In genomic region chr12:113185180-113186032, GRCh38 we compare ENCODE assay signal across 1 cellular context.
TF ChIP-seq lines count a peak whose summit lies in the region.

Gene DDX54 (minus strand): TSS chr12:113185478. CDS start chr12:113185451, 27 bp downstream.
Gene RITA1 (plus strand): TSS chr12:113185721. CDS start chr12:113186747, 1,026 bp downstream.

TF ChIP-seq in HepG2, 621 proteins besides CTCF, POLR2A, EP300 and RAD21 (continued from another document and continues in another):
- TF ChIP-seq ZNF800 (CRISPR knock-in tag; IDR thresholded peaks at IDR 0.05) (no peak; the same call in 1 of the 2 replicates), FOXO4 (CRISPR knock-in tag; conservative IDR thresholded peaks at IDR 0.05) (no peak), CENPX (CRISPR knock-in tag; IDR thresholded peaks at IDR 0.05) (no peak), SNAPC4 (CRISPR knock-in tag; IDR thresholded peaks at IDR 0.05) (peak; percentile 89; the same call in 1 of the 2 replicates), HNF4A (CRISPR knock-in tag; IDR thresholded peaks at IDR 0.05) (peak; percentile 51), ZKSCAN1 (IDR thresholded peaks at IDR 0.05; ENCODE audit: low read length) (no peak), CAMTA2 (CRISPR knock-in tag; IDR thresholded peaks at IDR 0.05; ENCODE audit: borderline replicate concordance) (peak; percentile 34; the same call in 1 of the 2 replicates), YEATS4 (CRISPR knock-in tag; IDR thresholded peaks at IDR 0.05; ENCODE audit: borderline replicate concordance) (peak; percentile 95), MLXIP (CRISPR knock-in tag; IDR thresholded peaks at IDR 0.05; ENCODE audit: borderline replicate concordance) (no peak), TAF15 (IDR thresholded peaks at IDR 0.05; ENCODE audit: low read depth, low read length, poor library complexity, severe bottlenecking) (no peak), ZBTB7A (CRISPR knock-in tag; IDR thresholded peaks at IDR 0.05) (peak; percentile 88), FUBP1 (CRISPR knock-in tag; IDR thresholded peaks at IDR 0.05; ENCODE audit: borderline replicate concordance) (0 out of 2 replicates have a peak, but pooled peaks have one; percentile 4), REL (CRISPR knock-in tag; conservative IDR thresholded peaks at IDR 0.05) (peak; percentile 66), POLR2G (IDR thresholded peaks at IDR 0.05; ENCODE audit: low read depth, low read length) (peak; percentile 96), ZNF18 (CRISPR knock-in tag; IDR thresholded peaks at IDR 0.05; ENCODE audit: insufficient replicate concordance) (peak; percentile 30), ZNF589 (CRISPR knock-in tag; conservative IDR thresholded peaks at IDR 0.05) (peak; percentile 95), ZNF333 (CRISPR knock-in tag; IDR thresholded peaks at IDR 0.05; ENCODE audit: borderline replicate concordance) (peak; percentile 11; the same call in 1 of the 2 replicates), ARNT2 (CRISPR knock-in tag; IDR thresholded peaks at IDR 0.05; ENCODE audit: low read depth) (peak; percentile 90), CREM (IDR thresholded peaks at IDR 0.05) (no peak; the same call in 1 of the 2 replicates), CREM (CRISPR knock-in tag; IDR thresholded peaks at IDR 0.05) (no peak), NAIF1 (CRISPR knock-in tag; IDR thresholded peaks at IDR 0.05; ENCODE audit: borderline replicate concordance) (peak; percentile 94), HNRNPK (IDR thresholded peaks at IDR 0.05; ENCODE audit: low read depth, low read length, poor library complexity, severe bottlenecking) (peak; percentile 78), MAX (IDR thresholded peaks at IDR 0.05) (peak; percentile 88), TFE3 (CRISPR knock-in tag; IDR thresholded peaks at IDR 0.05) (peak; percentile 90), ZNF615 (CRISPR knock-in tag; IDR thresholded peaks at IDR 0.05; ENCODE audit: borderline replicate concordance) (peak; percentile 86; the same call in 1 of the 2 replicates), FOXK1 (CRISPR knock-in tag; IDR thresholded peaks at IDR 0.05; ENCODE audit: borderline replicate concordance, low read depth) (peak; percentile 74; the same call in 1 of the 2 replicates), ZNF3 (CRISPR knock-in tag; IDR thresholded peaks at IDR 0.05) (no peak), CHCHD3 (CRISPR knock-in tag; IDR thresholded peaks at IDR 0.05) (peak; percentile 63; the same call in 1 of the 2 replicates), KLF15 (CRISPR knock-in tag; IDR thresholded peaks at IDR 0.05; ENCODE audit: borderline replicate concordance) (peak; percentile 79; the same call in 1 of the 2 replicates), ZNF552 (CRISPR knock-in tag; IDR thresholded peaks at IDR 0.05; ENCODE audit: borderline replicate concordance) (peak; percentile 82), ZNF432 (CRISPR knock-in tag; IDR thresholded peaks at IDR 0.05; ENCODE audit: borderline replicate concordance) (0 out of 2 replicates have a peak, but pooled peaks have one; percentile 7), ZFAT (CRISPR knock-in tag; conservative IDR thresholded peaks at IDR 0.05) (peak; percentile 28; the same call in 1 of the 2 replicates), CSRNP1 (CRISPR knock-in tag; IDR thresholded peaks at IDR 0.05) (peak; percentile 79; the same call in 1 of the 2 replicates), STAT6 (CRISPR knock-in tag; IDR thresholded peaks at IDR 0.05; ENCODE audit: borderline replicate concordance) (no peak)
